ENCODE assay signal across 8 cellular contexts in genomic region chr16:67198238-67198734, GRCh38. TPM values are rescaled to one million over a fixed set of nuclear protein-coding genes. Genes with fewer than 3 reads are reported as not detected.
A peak's percentile ranks its signal among the peaks of the same experiment; 100 is the strongest.
DNase-seq lines count a peak whose midpoint lies in the region; ATAC-seq and TF ChIP-seq lines count a peak whose summit lies in the region.

No MANE protein-coding gene starts in this region.

- H2AFZ ChIP-seq in mammary epithelial cell (ENCODE audit: low read depth, low read length), result no peak overlapping the region

- ATAC-seq in activated CD4-positive, CD25-positive, alpha-beta regulatory T cell treated with anti-CD3 and anti-CD28 coated beads, Interleukin-2, amount 50 U/mL, for 24 hours, result peak; percentile 48 to 58
- no peak for ATAC-seq in HG03354 (IDR thresholded peaks at IDR 0.05; ENCODE audit: poor library complexity, severe bottlenecking, unreplicated experiment)

- H3K4me1 ChIP-seq in mammary epithelial cell (ENCODE audit: insufficient read depth, low read length) (peaks cover 28% of the 10 kb centered on the region), transverse colon (peaks cover 4 to 28% (median 25%) of the 10 kb centered on the region in 4 donors)

- no peak for TF ChIP-seq POLR2A in transverse colon (IDR thresholded peaks at IDR 0.05)

- no peak for TF ChIP-seq EP300 in transverse colon (IDR thresholded peaks at IDR 0.05; ENCODE audit: low read depth)

- TF ChIP-seq CTCF in mammary epithelial cell (conservative IDR thresholded peaks at IDR 0.05 in 1 of 2, IDR thresholded peaks at IDR 0.05 in 1 of 2; ENCODE audit: extremely low read depth in 1 of 2, insufficient read depth in 1 of 2, low read depth in 1 of 2, low read length in 2 of 2) (peak; percentile 98 to 99), transverse colon (IDR thresholded peaks at IDR 0.05) (peak; percentile 56 to 97 (median 80))

- H4K20me1 ChIP-seq in mammary epithelial cell (ENCODE audit: insufficient read depth, low read length), result no peaks in the 10 kb centered on the region

- intact Hi-C loops in mammary epithelial cell (cut with micrococcal nuclease) (loop anchor here (1.0 kb wide), 4 partner anchors 38 to 221 kb away; no protein-coding TSS in a partner anchor), transverse colon (cut with DNase I; ENCODE audit: low total_unique reads) (no loop called here)

- peak overlapping the region; percentile 98 for H3K4me2 ChIP-seq in mammary epithelial cell (ENCODE audit: insufficient read depth, low read depth, low read length)

- CTCF ChIA-PET in mammary epithelial cell (lab: Charles Lee; ENCODE audit: low non-redundant PET), result interaction anchor here (0.5 to 0.9 kb wide), 6 partner anchors 10 to 244 kb away, joined by 3 to 5 read pairs (median 4); partner anchors contain the start of gene FHOD1

- peak overlapping the region in 1 of 3 experiments; percentile 3 for H3K4me3 ChIP-seq in mammary epithelial cell (replicated peaks in 1 of 3; ENCODE audit: insufficient read depth in 1 of 3, low read depth in 2 of 3, low read length in 3 of 3)
- H3K4me3 ChIP-seq in transverse colon, result no peak overlapping the region

- no peaks in the 10 kb centered on the region for H3K9me3 ChIP-seq in mammary epithelial cell (replicated peaks; ENCODE audit: insufficient read depth, low read length)
- H3K9me3 ChIP-seq in transverse colon, result no peaks in the 10 kb centered on the region

- H3K27ac ChIP-seq in mammary epithelial cell (ENCODE audit: insufficient read depth, low read depth, low read length) (peak overlapping the region; percentile 24), transverse colon (peak overlapping the region; percentile 86 to 93 (median 88))

- peaks cover 49% of the 10 kb centered on the region for H3K79me2 ChIP-seq in mammary epithelial cell (ENCODE audit: insufficient read depth, low read length)

- in situ Hi-C loops in mammary epithelial cell (cut with MboI; ENCODE audit: low sequenced_read_pairs in 2 of 2) (no loop called here), transverse colon (cut with MboI; ENCODE audit: low pct_ligation_motif_present in 1 of 4, low pct_unique_long_range_greater_than_20kb in 1 of 4, low sequenced_read_pairs in 3 of 4) (no loop called here)

- no peak for DNase-seq in activated CD4-positive, CD25-positive, alpha-beta regulatory T cell (lab: John Stamatoyannopoulos, UW)
- DNase-seq in NCI-H1105 treated with DMSO at 0.1 percent for 48 hours (lab: John Stamatoyannopoulos, UW) (peak; percentile 63), mammary epithelial cell (peak; percentile 70), left kidney (ENCODE audit: low read depth, low spot score) (peak; percentile 31), transverse colon (peak; percentile 78), OCI-M2 (lab: John Stamatoyannopoulos, UW; ENCODE audit: unreplicated experiment) (no peak)

- H3K27me3 ChIP-seq in mammary epithelial cell (ENCODE audit: insufficient read depth, low read length), result no peaks in the 10 kb centered on the region
- H3K27me3 ChIP-seq in transverse colon, result no peaks in the 10 kb centered on the region

- no peak overlapping the region for H3K9ac ChIP-seq in mammary epithelial cell (ENCODE audit: insufficient read depth, low read length)

- dilution Hi-C loops in mammary epithelial cell (cut with HindIII; ENCODE audit: low sequenced_read_pairs), result loop anchor here (5.0 kb wide), 3 partner anchors 39 to 231 kb away; no protein-coding TSS in a partner anchor

- H3K36me3 ChIP-seq in mammary epithelial cell (ENCODE audit: insufficient read depth, low read length) (peaks cover 40% of the 10 kb centered on the region), transverse colon (peaks cover 0 to 50% (median 11%) of the 10 kb centered on the region in 4 donors)

- WGBS in mammary epithelial cell (ENCODE audit: low coverage, missing lambda C conversion rate), result 15% methylated on average over 9 of the region's 12 CpGs
- WGBS in transverse colon (ENCODE audit: low coverage in 1 of 2), 2 donors, result 42% methylated on average over 12 of the region's 12 CpGs; no CpG with 5 or more reads in 1 of the 2 donors

- TSS peak; percentile 5 for BruUV-seq in mammary epithelial cell (replicated peaks; lab: Mats Ljungman, UMichigan)

RNA-seq across cellular contexts. Expression of gene ELMO3, which starts 0.6 kb away (rescaled TPM):
- total RNA-seq in mammary epithelial cell (10 to 100 TPM; 25.8 to 29.0 TPM), transverse colon (10 to 100 TPM; 61.0 to 91.5 (median 77.7) TPM)
- polyA plus RNA-seq in mammary epithelial cell, result 37.4 TPM
- polyA minus RNA-seq in mammary epithelial cell, result 21.3 TPM

RNA-seq across cellular contexts. Expression of gene E2F4, which starts 6.3 kb away (rescaled TPM):
- 10 to 100 TPM; 48.8 to 64.4 TPM for total RNA-seq in mammary epithelial cell
- polyA plus RNA-seq in mammary epithelial cell, result 88.7 TPM
- polyA minus RNA-seq in mammary epithelial cell, result 115 TPM
- total RNA-seq in transverse colon, result 100 to 1,000 TPM in 3 of 4 donors, 10 to 100 TPM in 1; 97.5 to 224 (median 159) TPM

RNA-seq across cellular contexts. Expression of gene EXOC3L1, which starts 8.3 kb away (rescaled TPM):
- total RNA-seq in mammary epithelial cell (not detected), transverse colon (1 to 10 TPM in 2 of 4 donors, not detected in 2; 3.0 to 6.7 TPM)
- 0.03 TPM for polyA plus RNA-seq in mammary epithelial cell
- not detected for polyA minus RNA-seq in mammary epithelial cell

RNA-seq across cellular contexts. Expression of gene MATCAP1, which starts 14.5 kb away (rescaled TPM):
- total RNA-seq in mammary epithelial cell, result 10 to 100 TPM in 1 of 2 donors, 1 to 10 TPM in 1; 8.0 to 24.9 TPM
- polyA plus RNA-seq in mammary epithelial cell, result 12.1 TPM
- 3.9 TPM for polyA minus RNA-seq in mammary epithelial cell
- 100 to 1,000 TPM in 1 of 4 donors, 10 to 100 TPM in 3; 27.6 to 220 (median 32.5) TPM for total RNA-seq in transverse colon

RNA-seq across cellular contexts. Expression of gene NOL3, which starts 27.9 kb away (rescaled TPM):
- 10 to 100 TPM; 30.0 to 41.9 TPM for total RNA-seq in mammary epithelial cell
- 22.1 TPM for polyA plus RNA-seq in mammary epithelial cell
- 5.8 TPM for polyA minus RNA-seq in mammary epithelial cell
- total RNA-seq in transverse colon, result 10 to 100 TPM; 39.5 to 65.9 (median 41.2) TPM

Comparison
In these comparisons a context has a peak if more than half of its experiments do, and no peak if none do; other contexts are left out.
1. DNase-seq: peak in NCI-H1105 treated with DMSO at 0.1 percent for 48 hours (single experiment), mammary epithelial cell (single experiment), left kidney (single experiment) and transverse colon (single experiment); none in activated CD4-positive, CD25-positive, alpha-beta regulatory T cell (0 of 4) and OCI-M2 (single experiment).